In genomic region chr7:155363852-155364600, GRCh38 we compare ENCODE assay signal across 1 cellular context.
TF ChIP-seq lines count a peak whose summit lies in the region.

No MANE protein-coding gene starts in this region.

TF ChIP-seq in HCT116, 20 proteins besides CTCF, POLR2A, EP300 and RAD21 (continued from another document):
- TF ChIP-seq CEBPB (IDR thresholded peaks at IDR 0.05; ENCODE audit: low read depth) (no peak), YY1 (IDR thresholded peaks at IDR 0.05; ENCODE audit: extremely low read depth, insufficient replicate concordance, low read depth, low read length) (no peak), TCF7L2 (IDR thresholded peaks at IDR 0.05; ENCODE audit: borderline replicate concordance, extremely low read depth, insufficient read depth, insufficient read length) (no peak), CBX3 (IDR thresholded peaks at IDR 0.05; ENCODE audit: low read depth) (no peak)
- TF ChIP-seq, protein P1, sequence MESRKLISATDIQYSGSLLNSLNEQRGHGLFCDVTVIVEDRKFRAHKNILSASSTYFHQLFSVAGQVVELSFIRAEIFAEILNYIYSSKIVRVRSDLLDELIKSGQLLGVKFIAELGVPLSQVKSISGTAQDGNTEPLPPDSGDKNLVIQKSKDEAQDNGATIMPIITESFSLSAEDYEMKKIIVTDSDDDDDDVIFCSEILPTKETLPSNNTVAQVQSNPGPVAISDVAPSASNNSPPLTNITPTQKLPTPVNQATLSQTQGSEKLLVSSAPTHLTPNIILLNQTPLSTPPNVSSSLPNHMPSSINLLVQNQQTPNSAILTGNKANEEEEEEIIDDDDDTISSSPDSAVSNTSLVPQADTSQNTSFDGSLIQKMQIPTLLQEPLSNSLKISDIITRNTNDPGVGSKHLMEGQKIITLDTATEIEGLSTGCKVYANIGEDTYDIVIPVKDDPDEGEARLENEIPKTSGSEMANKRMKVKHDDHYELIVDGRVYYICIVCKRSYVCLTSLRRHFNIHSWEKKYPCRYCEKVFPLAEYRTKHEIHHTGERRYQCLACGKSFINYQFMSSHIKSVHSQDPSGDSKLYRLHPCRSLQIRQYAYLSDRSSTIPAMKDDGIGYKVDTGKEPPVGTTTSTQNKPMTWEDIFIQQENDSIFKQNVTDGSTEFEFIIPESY (IDR thresholded peaks at IDR 0.05; ENCODE audit: extremely low read depth, insufficient replicate concordance, low read length): no peak
